Comparison of ENCODE assay signal across 8 cellular contexts in genomic region chr1:113072141-113072756, GRCh38. TPM values are rescaled to one million over a fixed set of nuclear protein-coding genes. Genes with fewer than 3 reads are reported as not detected.
DNase-seq lines count a peak whose midpoint lies in the region; ATAC-seq and TF ChIP-seq lines count a peak whose summit lies in the region.

No MANE protein-coding gene starts in this region.

- intact Hi-C loops in naive thymus-derived CD4-positive, alpha-beta T cell (cut with micrococcal nuclease), result loop anchor here (2.0 to 10.0 kb wide), 25 partner anchors 25 to 1991 kb away; partner anchors contain the start of genes BCAS2 (in 2 of the 2), CAPZA1 (in 2 of the 2), CTTNBP2NL (in 2 of the 2) and MAGI3 (in 2 of the 2)

- H3K36me3 ChIP-seq in BJ (ENCODE audit: control insufficient read depth, insufficient read depth, low read length), result no peaks in the 10 kb centered on the region
- peaks cover 0 to 6% (median 0%) of the 10 kb centered on the region in 3 experiments for H3K36me3 ChIP-seq in naive thymus-derived CD4-positive, alpha-beta T cell (ENCODE audit: control insufficient read depth in 2 of 3, insufficient read depth in 3 of 3, low read length in 3 of 3)

- peaks cover 10 to 18% of the 10 kb centered on the region in 2 donors for H3K4me1 ChIP-seq in naive thymus-derived CD4-positive, alpha-beta T cell (ENCODE audit: control insufficient read depth in 2 of 2, insufficient read depth in 2 of 2, low read length in 2 of 2)

- H3K9me3 ChIP-seq in naive thymus-derived CD4-positive, alpha-beta T cell (ENCODE audit: control insufficient read depth in 2 of 3, low read length in 3 of 3), result no peaks in the 10 kb centered on the region

- peaks cover 1% of the 10 kb centered on the region for H3K36me3 Mint-ChIP-seq in IgD-negative memory B cell
- no peaks in the 10 kb centered on the region for H3K36me3 Mint-ChIP-seq in naive thymus-derived CD4-positive, alpha-beta T cell

- H3K4me3 ChIP-seq in BJ (ENCODE audit: low read depth, low read length), result peak overlapping the region; percentile 69
- H3K4me3 ChIP-seq in choroid plexus epithelial cell (ENCODE audit: low read depth, low read length), result peak overlapping the region; percentile 99
- peak overlapping the region; percentile 83 for H3K4me3 ChIP-seq in naive thymus-derived CD4-positive, alpha-beta T cell (ENCODE audit: low read length)

- no peaks in the 10 kb centered on the region for H3K9me3 Mint-ChIP-seq in IgD-negative memory B cell
- H3K9me3 Mint-ChIP-seq in naive thymus-derived CD4-positive, alpha-beta T cell, result no peaks in the 10 kb centered on the region

- CTCF ChIA-PET in BJ (lab: Yijun Ruan, JAX), result interaction anchor here (0.5 to 3.6 kb wide), 56 partner anchors 12 to 857 kb away, joined by 3 to 69 read pairs (median 4); partner anchors contain the start of genes HIPK1 and PPM1J
- CTCF ChIA-PET in naive thymus-derived CD4-positive, alpha-beta T cell (lab: Charles Lee), result interaction anchor here (0.6 to 3.6 kb wide), 30 partner anchors 10 to 681 kb away, joined by 3 to 34 read pairs (median 4); partner anchors contain the start of genes PPM1J and SLC16A1

- POLR2A ChIA-PET in BJ (lab: Charles Lee), result interaction anchor here (0.9 to 1.0 kb wide), 2 partner anchors 15 to 135 kb away, joined by 3 to 6 read pairs; no protein-coding TSS in a partner anchor
- POLR2A ChIA-PET in naive thymus-derived CD4-positive, alpha-beta T cell (lab: Charles Lee), result interaction anchor here (0.7 to 1.5 kb wide), 9 partner anchors 14 to 709 kb away, joined by 3 to 7 read pairs (median 4); partner anchors contain the start of genes MOV10, PPM1J, SLC16A1 and ST7L

- no peaks in the 10 kb centered on the region for H3K27me3 Mint-ChIP-seq in IgD-negative memory B cell
- no peaks in the 10 kb centered on the region for H3K27me3 Mint-ChIP-seq in naive thymus-derived CD4-positive, alpha-beta T cell

- peak overlapping the region; percentile 82 for H3K27ac ChIP-seq in naive thymus-derived CD4-positive, alpha-beta T cell (ENCODE audit: low read depth, low read length)

- DNase-seq in BJ (ENCODE audit: low read depth) (no peak), choroid plexus epithelial cell (ENCODE audit: low read depth) (no peak), mucosa of gallbladder (ENCODE audit: low spot score) (no peak), iPS-NIHi11 (ENCODE audit: low spot score) (no peak)
- DNase-seq in naive thymus-derived CD4-positive, alpha-beta T cell, result no peak

- ATAC-seq in naive thymus-derived CD4-positive, alpha-beta T cell, result no peak
- ATAC-seq in HG03139 (IDR thresholded peaks at IDR 0.05; ENCODE audit: unreplicated experiment), result no peak
- no peak for ATAC-seq in GM18858 (IDR thresholded peaks at IDR 0.05; ENCODE audit: unreplicated experiment)

- no peak for TF ChIP-seq CTCF in BJ (IDR thresholded peaks at IDR 0.05; ENCODE audit: insufficient read depth, low read depth, low read length)
- no peak for TF ChIP-seq CTCF in choroid plexus epithelial cell (conservative IDR thresholded peaks at IDR 0.05; ENCODE audit: low read depth, low read length)

- peak overlapping the region; percentile 86 to 98 (median 97) for H3K27ac Mint-ChIP-seq in IgD-negative memory B cell
- peak overlapping the region; percentile 91 to 98 (median 93) for H3K27ac Mint-ChIP-seq in naive thymus-derived CD4-positive, alpha-beta T cell

- peaks cover 18 to 28% (median 20%) of the 10 kb centered on the region in 3 donors for H3K4me1 Mint-ChIP-seq in IgD-negative memory B cell
- H3K4me1 Mint-ChIP-seq in naive thymus-derived CD4-positive, alpha-beta T cell, result peaks cover 18 to 42% (median 29%) of the 10 kb centered on the region in 7 donors

- H3K27me3 ChIP-seq in BJ (ENCODE audit: control insufficient read depth, insufficient read depth, low read length), result no peaks in the 10 kb centered on the region
- H3K27me3 ChIP-seq in naive thymus-derived CD4-positive, alpha-beta T cell (ENCODE audit: control insufficient read depth in 2 of 2, insufficient read depth in 2 of 2, low read length in 2 of 2), result no peaks in the 10 kb centered on the region

- H3K4me3 Mint-ChIP-seq in IgD-negative memory B cell, result peak overlapping the region; percentile 95 to 100 (median 98)
- H3K4me3 Mint-ChIP-seq in naive thymus-derived CD4-positive, alpha-beta T cell, result peak overlapping the region; percentile 95 to 100 (median 98)

RNA-seq across cellular contexts. Expression of gene LRIG2, which starts 0.7 kb away (rescaled TPM):
- polyA plus RNA-seq in BJ (2011; rRNA removed) (5.3 and 7.1 TPM in 2 replicates), IgD-negative memory B cell (7.3 TPM)
- polyA minus RNA-seq in BJ (2011; rRNA and poly(A)+ RNA removed), result 13.6 and 18.2 TPM in 2 replicates
- total RNA-seq in naive thymus-derived CD4-positive, alpha-beta T cell, result 10 to 100 TPM; 15.5 to 27.0 (median 20.2) TPM
- polyA plus RNA-seq in naive thymus-derived CD4-positive, alpha-beta T cell, result 1 to 10 TPM; 2.7 to 8.0 TPM
- 12.9 TPM for total RNA-seq in mucosa of gallbladder
